ENCODE assay signal across 8 cellular contexts in genomic region chr18:63971320-63972071, GRCh38. TPM values are rescaled to one million over a fixed set of nuclear protein-coding genes. Genes with fewer than 3 reads are reported as not detected.
DNase-seq lines count a peak whose midpoint lies in the region; ATAC-seq, FAIRE-seq and TF ChIP-seq lines count a peak whose summit lies in the region.

No MANE protein-coding gene starts in this region.

- BruUV-seq in Caco-2 (replicated peaks; lab: Mats Ljungman, UMichigan), result TSS peak; percentile 46

- H3K27me3 ChIP-seq in Caco-2 (replicated peaks; ENCODE audit: control insufficient read depth, insufficient read depth, low read length), result no peaks in the 10 kb centered on the region
- peaks cover 12 to 34% (median 18%) of the 10 kb centered on the region in 4 experiments for H3K27me3 ChIP-seq in H1 (replicated peaks in 1 of 4; ENCODE audit: control insufficient read depth in 3 of 4, extremely low read depth in 1 of 4, insufficient read depth in 3 of 4, low read length in 3 of 4)
- peaks cover 18% of the 10 kb centered on the region for H3K27me3 ChIP-seq in neural progenitor cell

- ATAC-seq in GM18909 (IDR thresholded peaks at IDR 0.05; ENCODE audit: poor library complexity, unreplicated experiment), result no peak

- peaks cover 2% of the 10 kb centered on the region for H3K27me3 Mint-ChIP-seq in Caco-2 (ENCODE audit: insufficient read depth, unreplicated experiment)
- H3K27me3 Mint-ChIP-seq in neural progenitor cell (ENCODE audit: insufficient read depth, low read depth), result peaks cover 6% of the 10 kb centered on the region

- H2AFZ ChIP-seq in H1 (ENCODE audit: low read length), result peak overlapping the region; percentile 73
- H2AFZ ChIP-seq in neural progenitor cell (replicated peaks), result peak overlapping the region; percentile 83

- no peak overlapping the region for H2BK5ac ChIP-seq in H1 (ENCODE audit: low read depth, low read length)

- TF ChIP-seq RAD21 in H1 (IDR thresholded peaks at IDR 0.05 in 1 of 2, conservative IDR thresholded peaks at IDR 0.05 in 1 of 2; ENCODE audit: low read depth in 2 of 2, low read length in 2 of 2), result no peak

- H3K4me2 ChIP-seq in H1 (ENCODE audit: insufficient read depth in 1 of 2, low read depth in 2 of 2, low read length in 2 of 2) (peak overlapping the region; percentile 90 to 97), neural progenitor cell (peak overlapping the region; percentile 85)

- H4K91ac ChIP-seq in H1 (replicated peaks; ENCODE audit: insufficient read length, low read length), result peak overlapping the region; percentile 12

- H3K4me3 ChIP-seq in Caco-2 (ENCODE audit: low read depth, low read length) (no peak overlapping the region), H1 (ENCODE audit: extremely low read depth in 1 of 4, insufficient read depth in 2 of 4, low read depth in 3 of 4, low read length in 4 of 4) (peak overlapping the region; percentile 67 to 90 (median 76)), neural progenitor cell (peak overlapping the region; percentile 73)

- peak overlapping the region in 3 of 4 experiments; percentile 58 to 76 (median 76); a peak in 3 of 7 replicates for H3K9ac ChIP-seq in H1 (replicated peaks in 1 of 4; ENCODE audit: extremely low read depth in 1 of 4, low read depth in 3 of 4, low read length in 3 of 4)
- H3K9ac ChIP-seq in neural progenitor cell, result no peak overlapping the region

- H3K36me3 ChIP-seq in Caco-2 (ENCODE audit: control insufficient read depth, insufficient read depth, low read length) (no peaks in the 10 kb centered on the region), H1 (ENCODE audit: control insufficient read depth in 2 of 4, insufficient read depth in 4 of 4, low read length in 3 of 4) (no peaks in the 10 kb centered on the region), neural progenitor cell (no peaks in the 10 kb centered on the region)

- H2AK5ac ChIP-seq in H1 (ENCODE audit: low read depth, low read length), result no peak overlapping the region

- peaks cover 9% of the 10 kb centered on the region for H3K4me1 Mint-ChIP-seq in Caco-2 (ENCODE audit: low read depth, unreplicated experiment)
- H3K4me1 Mint-ChIP-seq in neural progenitor cell, result peaks cover 19% of the 10 kb centered on the region

- H2BK120ac ChIP-seq in H1 (replicated peaks; ENCODE audit: low read depth, low read length), result no peak overlapping the region

- H4K20me1 ChIP-seq in H1 (replicated peaks in 1 of 2; ENCODE audit: control insufficient read depth in 1 of 2, insufficient read depth in 2 of 2, low read length in 2 of 2) (peaks cover 0 to 2% of the 10 kb centered on the region in 2 experiments), neural progenitor cell (ENCODE audit: low read depth) (no peaks in the 10 kb centered on the region)

- H2BK20ac ChIP-seq in H1 (ENCODE audit: low read length), result no peak overlapping the region

- intact Hi-C loops in Caco-2 (cut with micrococcal nuclease; ENCODE audit: unreplicated experiment), result no loop called here

- TF ChIP-seq POLR2A in H1 (IDR thresholded peaks at IDR 0.05; ENCODE audit: control extremely low read depth in 1 of 2, low read depth in 2 of 2, low read length in 2 of 2), result no peak

- H3K79me2 ChIP-seq in H1 (ENCODE audit: control insufficient read depth in 1 of 2, insufficient read depth in 2 of 2, low read length in 2 of 2) (no peaks in the 10 kb centered on the region), neural progenitor cell (ENCODE audit: low read depth) (no peaks in the 10 kb centered on the region)

- CTCF ChIA-PET in Caco-2 (lab: Charles Lee) (no interaction called here), H1 (lab: Charles Lee; ENCODE audit: partially characterized antibody) (no interaction called here)

- no peak for TF ChIP-seq EP300 in H1 (IDR thresholded peaks at IDR 0.05; ENCODE audit: borderline replicate concordance in 1 of 2, low read depth in 2 of 2, low read length in 2 of 2)

- peaks cover 8% of the 10 kb centered on the region for H3K23me2 ChIP-seq in H1 (ENCODE audit: low read depth, low read length)

- no peaks in the 10 kb centered on the region for H3K79me1 ChIP-seq in H1 (ENCODE audit: low read depth, low read length)

- H3F3A ChIP-seq in neural progenitor cell (ENCODE audit: low read depth), result peaks cover 16% of the 10 kb centered on the region

- H3K9me3 Mint-ChIP-seq in Caco-2 (ENCODE audit: unreplicated experiment) (no peaks in the 10 kb centered on the region), neural progenitor cell (no peaks in the 10 kb centered on the region)

- TF ChIP-seq CTCF in Caco-2 (IDR thresholded peaks at IDR 0.05; ENCODE audit: insufficient read depth in 1 of 2, low read depth in 1 of 2, low read length in 1 of 2, severe bottlenecking in 1 of 2, unreplicated experiment in 1 of 2) (no peak), H1 (IDR thresholded peaks at IDR 0.05; ENCODE audit: control extremely low read depth in 1 of 3, insufficient read depth in 1 of 3, low read depth in 1 of 3, low read length in 3 of 3) (no peak), neural progenitor cell (IDR thresholded peaks at IDR 0.05) (no peak)

- H3K56ac ChIP-seq in H1 (replicated peaks; ENCODE audit: insufficient read length, low read depth, low read length), result no peak overlapping the region

- no peak for DNase-seq in Caco-2
- peak; percentile 70 for DNase-seq in NCI-H2227 treated with DMSO at 0.1 percent for 48 hours (lab: John Stamatoyannopoulos, UW)
- DNase-seq in H1 (ENCODE audit: low read depth in 1 of 2, low spot score in 2 of 2), result no peak
- DNase-seq in neural progenitor cell (ENCODE audit: low spot score), result no peak
- DNase-seq in DMS153 (lab: John Stamatoyannopoulos, UW), result no peak
- no peak for DNase-seq in DMS53 (lab: John Stamatoyannopoulos, UW)
- no peak for DNase-seq in COLO829 (ENCODE audit: low spot score)

- no peaks in the 10 kb centered on the region for H3K4me1 ChIP-seq in Caco-2
- peaks cover 2 to 5% (median 4%) of the 10 kb centered on the region in 4 experiments; a peak in 4 of 7 replicates for H3K4me1 ChIP-seq in H1 (replicated peaks in 1 of 4; ENCODE audit: control insufficient read depth in 3 of 4, insufficient read depth in 4 of 4, low read length in 3 of 4)
- peaks cover 10% of the 10 kb centered on the region for H3K4me1 ChIP-seq in neural progenitor cell

- 78% methylated on average over 13 of the region's 13 CpGs; no CpG with 5 or more reads in 1 of the 2 experiments for WGBS in H1 (ENCODE audit: extremely low coverage in 1 of 2, insufficient coverage in 1 of 2, insufficient read length in 1 of 2, insufficient replicate concordance in 2 of 2, low coverage in 1 of 2, low lambda C conversion rate in 2 of 2, missing lambda C conversion rate in 1 of 2), 2 experiments

- FAIRE-seq in H1 (lab: Jason Lieb, UNC), result no peak

- H3K14ac ChIP-seq in H1 (ENCODE audit: insufficient read length), result no peak overlapping the region

- peak overlapping the region; percentile 43; the same call in 1 of the 2 replicates for H2BK12ac ChIP-seq in H1 (ENCODE audit: low read depth, low read length)

- H3K36me3 Mint-ChIP-seq in Caco-2 (ENCODE audit: insufficient read depth, unreplicated experiment) (peaks cover 12% of the 10 kb centered on the region), neural progenitor cell (no peaks in the 10 kb centered on the region)

- H3K23ac ChIP-seq in H1 (ENCODE audit: insufficient read length), result no peak overlapping the region

- peak overlapping the region; percentile 97 for H3K27ac Mint-ChIP-seq in Caco-2 (ENCODE audit: unreplicated experiment)
- H3K27ac Mint-ChIP-seq in neural progenitor cell, result peak overlapping the region; percentile 93

- no peak overlapping the region for H4K8ac ChIP-seq in H1 (ENCODE audit: extremely low read depth, insufficient read depth, low read length)

- H3K18ac ChIP-seq in H1 (ENCODE audit: extremely low read depth, low read length), result no peak overlapping the region

- no peak overlapping the region for H3K4ac ChIP-seq in H1 (replicated peaks; ENCODE audit: insufficient read length, low read depth, low read length)

- no peak overlapping the region for H4K5ac ChIP-seq in H1 (ENCODE audit: insufficient read length, low read depth, low read length)

- H3K9me3 ChIP-seq in Caco-2, result no peaks in the 10 kb centered on the region
- no peaks in the 10 kb centered on the region for H3K9me3 ChIP-seq in H1 (ENCODE audit: insufficient read depth in 2 of 2, low read depth in 1 of 2, low read length in 1 of 2)
- H3K9me3 ChIP-seq in neural progenitor cell (ENCODE audit: low read depth), result no peaks in the 10 kb centered on the region

- POLR2A ChIA-PET in Caco-2 (lab: Charles Lee) (no interaction called here), H1 (lab: Charles Lee; ENCODE audit: partially characterized antibody) (interaction anchor here (0.7 to 1.7 kb wide), 2 partner anchors 29 to 645 kb away, joined by 3 to 4 read pairs; no protein-coding TSS in a partner anchor)

- H3K27ac ChIP-seq in H1 (ENCODE audit: low read depth, low read length) (no peak overlapping the region), neural progenitor cell (peak overlapping the region; percentile 33)

- H3K4me3 Mint-ChIP-seq in Caco-2 (ENCODE audit: unreplicated experiment) (peak overlapping the region; percentile 89), neural progenitor cell (peak overlapping the region; percentile 96)

- H2BK15ac ChIP-seq in H1 (ENCODE audit: low read length), result no peak overlapping the region

TF ChIP-seq in H1, 55 proteins besides CTCF, POLR2A, EP300 and RAD21 (continues in another document):
- peak; percentile 65 for TF ChIP-seq TEAD4 (IDR thresholded peaks at IDR 0.05; ENCODE audit: low read depth, low read length)

RNA-seq across cellular contexts. Expression of gene SERPINB8, which starts 1.6 kb away (rescaled TPM):
- total RNA-seq in Caco-2 (2022) (0.97 and 0.98 TPM in 2 replicates), neural progenitor cell (ENCODE audit: low replicate concordance) (0.34 and 0.46 TPM in 2 replicates)
- total RNA-seq in H1 (2021; fragmentation: NEBNext Ultra II Directional; extraction: Animal tissue kit (Norgen Biotek cat#: 25700)), result 0.50 and 1.2 TPM in 2 replicates
- polyA plus RNA-seq in H1 (2011; rRNA removed), result 0.27 and 0.42 TPM in 2 replicates
- 0.52 TPM for polyA plus RNA-seq in H1 (2011; cell fraction: cytosol; rRNA removed)
- 0.43 TPM for polyA plus RNA-seq in H1 (2011; cell fraction: nucleus; rRNA removed)
- polyA plus RNA-seq in H1 (2012, experiment 1 of 2), result 0.28 to 0.46 TPM (median 0.37 TPM) in 4 replicates
- polyA plus RNA-seq in H1 (2012, experiment 2 of 2), result not detected
- polyA plus RNA-seq in H1 (2013, experiment 1 of 2), result 0.65 TPM
- polyA plus RNA-seq in H1 (2013, experiment 2 of 2), result 0.77 TPM
- 0.24 and 0.47 TPM in 2 replicates for polyA minus RNA-seq in H1 (2011; rRNA and poly(A)+ RNA removed)
- 0.44 TPM for polyA minus RNA-seq in H1 (2011; cell fraction: cytosol; rRNA and poly(A)+ RNA removed)
- polyA minus RNA-seq in H1 (2011; cell fraction: nucleus; rRNA and poly(A)+ RNA removed), result 1.4 TPM

RNA-seq across cellular contexts. Expression of gene HMSD, which starts 22.4 kb away (rescaled TPM):
- total RNA-seq in Caco-2 (2022) (not detected in 2 replicates), neural progenitor cell (ENCODE audit: low replicate concordance) (0.19 and 0.88 TPM in 2 replicates)
- total RNA-seq in H1 (2021; fragmentation: NEBNext Ultra II Directional; extraction: Animal tissue kit (Norgen Biotek cat#: 25700)), result 3.0 and 4.8 TPM in 2 replicates
- polyA plus RNA-seq in H1 (2011; rRNA removed), result 0.91 and 1.3 TPM in 2 replicates
- 1.3 TPM for polyA plus RNA-seq in H1 (2011; cell fraction: cytosol; rRNA removed)
- polyA plus RNA-seq in H1 (2011; cell fraction: nucleus; rRNA removed), result 1.8 TPM
- 1.2 to 17.8 TPM (median 7.4 TPM) in 4 replicates for polyA plus RNA-seq in H1 (2012, experiment 1 of 2)
- polyA plus RNA-seq in H1 (2012, experiment 2 of 2), result 0.58 TPM
- polyA plus RNA-seq in H1 (2013, experiment 1 of 2), result 2.4 TPM
- 7.6 TPM for polyA plus RNA-seq in H1 (2013, experiment 2 of 2)
- 2.0 and 2.8 TPM in 2 replicates for polyA minus RNA-seq in H1 (2011; rRNA and poly(A)+ RNA removed)
- not detected for polyA minus RNA-seq in H1 (2011; cell fraction: cytosol; rRNA and poly(A)+ RNA removed)
- polyA minus RNA-seq in H1 (2011; cell fraction: nucleus; rRNA and poly(A)+ RNA removed), result 5.4 TPM
